ENCODE assay signal across 8 cellular contexts in the genomic region with DNA sequence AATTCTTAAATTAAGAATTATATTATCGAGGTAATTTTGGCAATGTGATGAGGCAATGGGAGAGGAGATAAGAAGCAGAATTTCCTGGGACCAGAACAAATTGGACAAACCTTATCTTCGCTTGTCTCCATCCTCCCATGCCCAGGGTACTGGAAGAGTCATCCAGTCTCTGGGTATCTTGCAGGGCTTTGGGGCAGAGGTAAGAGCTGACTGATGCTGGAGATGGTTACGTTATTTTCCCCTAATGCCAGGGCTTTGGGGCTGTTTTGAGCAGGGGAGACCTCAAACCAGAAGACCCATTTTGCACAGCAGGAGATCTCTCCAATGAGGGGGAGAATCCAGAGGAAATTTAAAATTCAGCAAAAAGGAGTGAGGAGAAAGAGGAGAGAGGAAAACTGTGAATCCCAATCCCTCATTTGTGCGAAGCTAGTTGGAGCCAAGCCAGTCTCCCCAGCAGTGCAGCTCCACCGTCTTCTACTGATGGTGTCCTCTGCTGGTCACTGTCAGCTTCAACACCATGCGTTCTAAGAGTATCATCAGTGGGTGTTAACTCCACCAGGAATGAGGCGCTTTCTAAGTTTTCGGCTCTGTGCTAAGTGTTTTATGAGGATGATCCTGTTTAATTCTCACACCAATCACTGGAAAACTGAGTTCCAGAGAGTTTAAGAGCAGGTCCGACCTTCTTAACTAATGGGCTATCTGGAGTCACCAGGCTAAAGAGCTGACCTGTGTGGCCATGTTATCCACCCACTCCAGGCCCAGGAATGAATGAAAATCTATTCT.
DNase-seq lines count a peak whose midpoint lies in the region; ATAC-seq, FAIRE-seq and TF ChIP-seq lines count a peak whose summit lies in the region.

No MANE protein-coding gene starts in this region.

- CTCF ChIA-PET in AG04449 (lab: Yijun Ruan, JAX): interaction anchor here (0.6 to 5.2 kb wide), 35 partner anchors 9 to 755 kb away, joined by 3 to 132 read pairs (median 5); a partner anchor contains a TSS
- CTCF ChIA-PET in Panc1 (lab: Charles Lee): interaction anchor here (0.6 kb wide), 1 partner anchor 81 kb away, joined by 3 read pairs; no protein-coding TSS in a partner anchor

- no peaks in the 10 kb centered on the region for H3K36me3 Mint-ChIP-seq in osteocyte (ENCODE audit: unreplicated experiment)

- peaks cover 30% of the 10 kb centered on the region for H3K27me3 Mint-ChIP-seq in osteocyte (ENCODE audit: unreplicated experiment)

- H3K9me3 Mint-ChIP-seq in osteocyte (ENCODE audit: unreplicated experiment): peaks cover 6% of the 10 kb centered on the region

- TF ChIP-seq EP300 in gastroesophageal sphincter (IDR thresholded peaks at IDR 0.05): no peak

- FAIRE-seq in HTR-8/SVneo (lab: Jason Lieb, UNC) (no peak), urothelium cell line (lab: Jason Lieb, UNC) (no peak)

- H3K36me3 ChIP-seq in Panc1 (ENCODE audit: control insufficient read depth, insufficient read depth, low read length) (no peaks in the 10 kb centered on the region), gastroesophageal sphincter (no peaks in the 10 kb centered on the region)

- H3K4me3 Mint-ChIP-seq in osteocyte (ENCODE audit: unreplicated experiment): no peak overlapping the region

- H3K27me3 ChIP-seq in Panc1 (ENCODE audit: control insufficient read depth, insufficient read depth, low read length) (no peaks in the 10 kb centered on the region; the same call in none of the 2 replicates), gastroesophageal sphincter (no peaks in the 10 kb centered on the region)

- H3K4me3 ChIP-seq in AG04449 (ENCODE audit: low read depth, low read length): no peak overlapping the region
- H3K4me3 ChIP-seq in Panc1 (ENCODE audit: low read depth in 2 of 2, low read length in 2 of 2): no peak overlapping the region
- no peak overlapping the region for H3K4me3 ChIP-seq in gastroesophageal sphincter

- no peak for TF ChIP-seq POLR2A in gastroesophageal sphincter (IDR thresholded peaks at IDR 0.05)

- H3K4me1 Mint-ChIP-seq in osteocyte (ENCODE audit: unreplicated experiment): no peaks in the 10 kb centered on the region

- POLR2A ChIA-PET in AG04449 (lab: Yijun Ruan, JAX) (no interaction called here), Panc1 (lab: Charles Lee) (no interaction called here)

- H3K27ac Mint-ChIP-seq in osteocyte (ENCODE audit: unreplicated experiment): no peak overlapping the region

- in situ Hi-C loops in Panc1 (cut with HindIII; ENCODE audit: low pct_unique_long_range_greater_than_20kb, low sequenced_read_pairs): no loop called here

- H3K4me1 ChIP-seq in Panc1 (ENCODE audit: control insufficient read depth, insufficient read depth, low read length) (no peaks in the 10 kb centered on the region), gastroesophageal sphincter (peaks cover 0 to 7% (median 0%) of the 10 kb centered on the region in 3 donors)

- 37 to 53% methylated on average over 5 to 9 of the region's 9 CpGs for WGBS in gastroesophageal sphincter (ENCODE audit: low coverage in 1 of 2), 2 donors

- TF ChIP-seq CTCF in AG04449 (IDR thresholded peaks at IDR 0.05; ENCODE audit: insufficient read depth, low read length, missing control alignments): peak; percentile 90
- peak; percentile 90 for TF ChIP-seq CTCF in Panc1 (IDR thresholded peaks at IDR 0.05)
- peak; percentile 71 to 80 (median 76) for TF ChIP-seq CTCF in gastroesophageal sphincter (IDR thresholded peaks at IDR 0.05)
- TF ChIP-seq CTCF in osteocyte (IDR thresholded peaks at IDR 0.05): peak; percentile 89

- H3K9me3 ChIP-seq in Panc1 (ENCODE audit: control insufficient read depth, insufficient read depth, low read depth, low read length) (no peaks in the 10 kb centered on the region), gastroesophageal sphincter (peaks cover 0 to 5% (median 0%) of the 10 kb centered on the region in 3 donors)

- ATAC-seq in GM18502 (IDR thresholded peaks at IDR 0.05; ENCODE audit: poor library complexity, unreplicated experiment) (peak; percentile 70), Panc1 (peak; percentile 90), gastroesophageal sphincter (peak; percentile 87)

- intact Hi-C loops in Panc1 (cut with micrococcal nuclease; ENCODE audit: unreplicated experiment): no loop called here

- BruUV-seq in Panc1 (replicated peaks; lab: Mats Ljungman, UMichigan): no TSS peak

- H3K27ac ChIP-seq in Panc1 (ENCODE audit: low read length) (no peak overlapping the region), gastroesophageal sphincter (no peak overlapping the region)

- DNase-seq in AG04449 (ENCODE audit: low read depth, low spot score) (no peak), HTR-8/SVneo (ENCODE audit: insufficient read length, low spot score) (peak; percentile 66), Panc1 (ENCODE audit: low read depth, low spot score) (peak; percentile 36), osteocyte (ENCODE audit: extremely low spot score, unreplicated experiment) (peak; percentile 88), urothelium cell line (ENCODE audit: low spot score) (peak; percentile 74)
- DNase-seq in activated T-helper 9 cell treated with anti-CD3 and anti-CD28 coated beads, Interleukin-2, amount 50 U/mL, for 16 hours (ENCODE audit: low read depth): peak; percentile 4
